8 cellular contexts compared by ENCODE assay signal in genomic region chr1:87335175-87335992, GRCh38. TPM values are rescaled to one million over a fixed set of nuclear protein-coding genes. Genes with fewer than 3 reads are reported as not detected.
DNase-seq lines count a peak whose midpoint lies in the region; ATAC-seq and TF ChIP-seq lines count a peak whose summit lies in the region.

No MANE protein-coding gene starts in this region.

- H3K27me3 Mint-ChIP-seq in activated CD4-positive, alpha-beta memory T cell treated with anti-CD3 and anti-CD28 coated beads for 36 hours, result peaks cover 6% of the 10 kb centered on the region

- peaks cover 60% of the 10 kb centered on the region for H3K4me1 Mint-ChIP-seq in activated CD4-positive, alpha-beta memory T cell treated with anti-CD3 and anti-CD28 coated beads for 36 hours (ENCODE audit: low read depth)

- ATAC-seq in GM18511 (IDR thresholded peaks at IDR 0.05; ENCODE audit: unreplicated experiment) (peak; percentile 53), HG02973 (IDR thresholded peaks at IDR 0.05; ENCODE audit: unreplicated experiment) (peak; percentile 41), lower lobe of right lung (peak; percentile 66 to 71)

- no peaks in the 10 kb centered on the region for H3K9me3 Mint-ChIP-seq in activated CD4-positive, alpha-beta memory T cell treated with anti-CD3 and anti-CD28 coated beads for 36 hours

- POLR2A ChIA-PET in activated CD4-positive, alpha-beta memory T cell treated with anti-CD3 and anti-CD28 coated beads for 36 hours (lab: Charles Lee), result interaction anchor here (0.8 to 1.9 kb wide), 3 partner anchors 10 to 631 kb away, joined by 3 to 6 read pairs (median 4); partner anchors contain the start of gene SH3GLB1

- CTCF ChIA-PET in activated CD4-positive, alpha-beta memory T cell treated with anti-CD3 and anti-CD28 coated beads for 36 hours (lab: Charles Lee), result interaction anchor here (0.7 to 2.4 kb wide), 4 partner anchors 9 to 618 kb away, joined by 3 to 13 read pairs (median 5); no protein-coding TSS in a partner anchor

- TF ChIP-seq CTCF in lower lobe of right lung (IDR thresholded peaks at IDR 0.05), result peak; percentile 27

- peaks cover 26% of the 10 kb centered on the region for H3K36me3 ChIP-seq in lower lobe of right lung

- peak overlapping the region; percentile 83 for H3K27ac ChIP-seq in lower lobe of right lung

- H3K36me3 Mint-ChIP-seq in activated CD4-positive, alpha-beta memory T cell treated with anti-CD3 and anti-CD28 coated beads for 36 hours, result peaks cover 19% of the 10 kb centered on the region

- peak overlapping the region; percentile 87 for H3K4me3 ChIP-seq in lower lobe of right lung

- DNase-seq in 8988T (peak; percentile 52), NCI-H446 treated with DMSO at 0.1 percent for 48 hours (lab: John Stamatoyannopoulos, UW) (peak; percentile 51), lower lobe of right lung (peak; percentile 85)
- peak; percentile 75 for DNase-seq in activated CD4-positive, alpha-beta memory T cell treated with anti-CD3 and anti-CD28 coated beads for 36 hours
- peak; percentile 41 for DNase-seq in effector CD4-positive, alpha-beta T cell
- DNase-seq in stimulated activated CD8-positive, alpha-beta memory T cell treated with anti-CD3 and anti-CD28 coated beads, Interleukin-2, amount 100 ng/mL, for 48 hours (ENCODE audit: low read depth in 2 of 2), result peak; percentile 47 to 66

- intact Hi-C loops in activated CD4-positive, alpha-beta memory T cell treated with anti-CD3 and anti-CD28 coated beads for 36 hours (cut with micrococcal nuclease), result loop anchor here (10.0 kb wide), 3 partner anchors 291 to 941 kb away; partner anchors contain the start of genes ODF2L and SH3GLB1
- intact Hi-C loops in lower lobe of right lung (cut with DNase I), result no loop called here

- peak overlapping the region; percentile 76 for H3K4me3 Mint-ChIP-seq in activated CD4-positive, alpha-beta memory T cell treated with anti-CD3 and anti-CD28 coated beads for 36 hours

- H3K9me3 ChIP-seq in lower lobe of right lung, result no peaks in the 10 kb centered on the region

- peaks cover 60% of the 10 kb centered on the region for H3K4me1 ChIP-seq in lower lobe of right lung

- peak overlapping the region; percentile 91 for H3K27ac Mint-ChIP-seq in activated CD4-positive, alpha-beta memory T cell treated with anti-CD3 and anti-CD28 coated beads for 36 hours

- H3K27me3 ChIP-seq in lower lobe of right lung (ENCODE audit: low read depth), result no peaks in the 10 kb centered on the region

RNA-seq across cellular contexts. Expression of gene LMO4, which starts 6.7 kb away (rescaled TPM):
- total RNA-seq in activated CD4-positive, alpha-beta memory T cell treated with anti-CD3 and anti-CD28 coated beads for 36 hours, result 10 to 100 TPM; 23.0 to 24.1 TPM
- 53.0 TPM for total RNA-seq in lower lobe of right lung

Comparison
In these comparisons a context has a peak if more than half of its experiments do, and no peak if none do; other contexts are left out.
1. Peak in every context shown above with its lines: DNase-seq, ATAC-seq, H3K4me3 ChIP-seq and H3K27ac ChIP-seq.